In the genomic region with DNA sequence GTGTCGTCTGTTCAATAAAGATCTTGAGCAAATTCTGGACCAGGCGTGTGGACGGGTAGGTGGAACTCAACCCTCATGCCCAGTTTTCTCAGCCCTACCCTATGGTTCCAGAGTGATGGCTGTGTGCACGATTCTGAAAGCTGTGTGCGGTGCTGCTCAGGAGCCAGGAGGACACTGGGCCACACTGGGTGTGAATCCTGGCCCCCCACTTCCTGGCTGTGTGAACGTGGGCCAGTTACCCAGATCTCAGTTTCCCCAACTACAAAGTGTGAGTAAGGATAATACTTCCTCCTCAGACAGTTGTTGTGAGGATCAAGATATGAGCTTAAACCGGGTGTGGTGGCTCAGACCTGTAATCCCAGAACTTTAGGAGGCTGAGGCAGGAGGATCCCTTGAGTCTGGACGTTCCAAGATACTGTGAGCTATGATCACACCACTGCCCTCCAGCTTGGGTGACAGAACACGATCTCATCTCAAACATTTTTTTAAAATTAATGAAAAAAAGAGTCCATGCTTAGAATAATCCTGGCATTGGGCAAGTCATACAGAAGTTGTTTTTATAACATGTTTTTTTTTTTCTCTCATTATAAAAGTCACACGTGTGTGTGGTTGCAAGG, we compare ENCODE assay signal across 18 cellular contexts. TPM values are rescaled to one million over a fixed set of nuclear protein-coding genes. Genes with fewer than 3 reads are reported as not detected.
DNase-seq lines count a peak whose midpoint lies in the region; ATAC-seq, FAIRE-seq and TF ChIP-seq lines count a peak whose summit lies in the region.
"Had no signal": no experiment of that assay in that cellular context is flagged by ENCODE, and none has a peak within 500 bp of the region (broad histone marks: within the 10 kb centered on the region; RNA-seq: fewer than 3 reads in every experiment).

No MANE protein-coding gene starts in this region.

- TF ChIP-seq CTCF in GM23338 (conservative IDR thresholded peaks at IDR 0.05; ENCODE audit: low read depth in 2 of 2) (no peak), H1 (IDR thresholded peaks at IDR 0.05; ENCODE audit: control extremely low read depth in 1 of 3, insufficient read depth in 1 of 3, low read depth in 1 of 3, low read length in 3 of 3) (no peak), osteocyte (IDR thresholded peaks at IDR 0.05) (no peak)

- H3K4me3 ChIP-seq in GM23338 (no peak overlapping the region), H1 (ENCODE audit: extremely low read depth in 1 of 4, insufficient read depth in 2 of 4, low read depth in 3 of 4, low read length in 4 of 4) (no peak overlapping the region)
- H3K4me3 ChIP-seq: dorsolateral prefrontal cortex, MG63 had no signal

- no peaks in the 10 kb centered on the region for H3K36me3 Mint-ChIP-seq in GM23338 (ENCODE audit: low read depth)
- no peaks in the 10 kb centered on the region for H3K36me3 Mint-ChIP-seq in osteocyte (ENCODE audit: unreplicated experiment)
- H3K36me3 Mint-ChIP-seq: memory B cell had no signal

- H3K4me3 Mint-ChIP-seq in GM23338, result no peak overlapping the region
- H3K4me3 Mint-ChIP-seq in osteocyte (ENCODE audit: unreplicated experiment), result no peak overlapping the region
- H3K4me3 Mint-ChIP-seq: activated naive CD4-positive, alpha-beta T cell treated with anti-CD3 and anti-CD28 coated beads for 36 hours; memory B cell; stimulated activated naive CD8-positive, alpha-beta T cell treated with anti-CD3 and anti-CD28 coated beads, Interleukin-15, amount 100 ng/mL, for 72 hours; T-helper 2 cell treated with Interferon-gamma antibody and Interleukin-4, amounts not matched to agents 5 μg/mL and 100 μg/mL, for 36 hours had no signal

- H4K5ac ChIP-seq in H1 (ENCODE audit: insufficient read length, low read depth, low read length), result no peak overlapping the region

- 87% methylated on average over 10 of the region's 10 CpGs; no CpG with 5 or more reads in 1 of the 2 experiments for WGBS in H1 (ENCODE audit: extremely low coverage in 1 of 2, insufficient coverage in 1 of 2, insufficient read length in 1 of 2, insufficient replicate concordance in 2 of 2, low coverage in 1 of 2, low lambda C conversion rate in 2 of 2, missing lambda C conversion rate in 1 of 2), 2 experiments

- no peak for FAIRE-seq in H1 (lab: Jason Lieb, UNC)
- FAIRE-seq: GM12892 had no signal

- H3K14ac ChIP-seq in H1 (ENCODE audit: insufficient read length), result no peak overlapping the region

- H4K20me1 ChIP-seq in GM23338 (replicated peaks; ENCODE audit: insufficient read depth) (no peaks in the 10 kb centered on the region), H1 (replicated peaks in 1 of 2; ENCODE audit: control insufficient read depth in 1 of 2, insufficient read depth in 2 of 2, low read length in 2 of 2) (no peaks in the 10 kb centered on the region)

- H3K9ac ChIP-seq in H1 (replicated peaks in 1 of 4; ENCODE audit: extremely low read depth in 1 of 4, low read depth in 3 of 4, low read length in 3 of 4), result no peak overlapping the region

- H4K91ac ChIP-seq in H1 (replicated peaks; ENCODE audit: insufficient read length, low read length), result peak overlapping the region; percentile 84

- no peak for TF ChIP-seq RAD21 in H1 (IDR thresholded peaks at IDR 0.05 in 1 of 2, conservative IDR thresholded peaks at IDR 0.05 in 1 of 2; ENCODE audit: low read depth in 2 of 2, low read length in 2 of 2)

- H3K4me2 ChIP-seq in GM23338 (no peak overlapping the region), H1 (ENCODE audit: insufficient read depth in 1 of 2, low read depth in 2 of 2, low read length in 2 of 2) (no peak overlapping the region)

- no peak overlapping the region for H3K23ac ChIP-seq in H1 (ENCODE audit: insufficient read length)

- H2AK5ac ChIP-seq in H1 (ENCODE audit: low read depth, low read length), result no peak overlapping the region; the same call in 1 of the 2 replicates

- H3K4me1 ChIP-seq in GM23338 (ENCODE audit: insufficient read depth) (peaks cover 18% of the 10 kb centered on the region), H1 (replicated peaks in 1 of 4; ENCODE audit: control insufficient read depth in 3 of 4, insufficient read depth in 4 of 4, low read length in 3 of 4) (peaks cover 5 to 24% (median 15%) of the 10 kb centered on the region in 4 experiments)

- peaks cover 31% of the 10 kb centered on the region for H3K4me1 Mint-ChIP-seq in GM23338
- H3K4me1 Mint-ChIP-seq in osteocyte (ENCODE audit: unreplicated experiment), result peaks cover 41% of the 10 kb centered on the region
- H3K4me1 Mint-ChIP-seq: stimulated activated naive CD8-positive, alpha-beta T cell treated with anti-CD3 and anti-CD28 coated beads, Interleukin-15, amount 100 ng/mL, for 72 hours had no signal

- H2BK120ac ChIP-seq in H1 (replicated peaks; ENCODE audit: low read depth, low read length), result no peak overlapping the region

- no peak for ATAC-seq in GM23338
- no peak for ATAC-seq in GM19351 (IDR thresholded peaks at IDR 0.05; ENCODE audit: unreplicated experiment)
- ATAC-seq in HG02623 (IDR thresholded peaks at IDR 0.05; ENCODE audit: unreplicated experiment), result no peak
- ATAC-seq: stimulated activated naive CD8-positive, alpha-beta T cell treated with anti-CD3 and anti-CD28 coated beads, Interleukin-15, amount 100 ng/mL, for 72 hours had no signal

- H3K18ac ChIP-seq in H1 (ENCODE audit: extremely low read depth, low read length), result no peak overlapping the region

- H3K27ac Mint-ChIP-seq in GM23338 (no peak overlapping the region), osteocyte (ENCODE audit: unreplicated experiment) (peak overlapping the region; percentile 78)
- H3K27ac Mint-ChIP-seq: activated naive CD4-positive, alpha-beta T cell treated with anti-CD3 and anti-CD28 coated beads for 36 hours; memory B cell; stimulated activated naive CD8-positive, alpha-beta T cell treated with anti-CD3 and anti-CD28 coated beads, Interleukin-15, amount 100 ng/mL, for 72 hours; T-helper 2 cell treated with Interferon-gamma antibody and Interleukin-4, amounts not matched to agents 5 μg/mL and 100 μg/mL, for 36 hours had no signal

- H3K79me2 ChIP-seq in GM23338 (replicated peaks; ENCODE audit: insufficient read depth) (no peaks in the 10 kb centered on the region), H1 (ENCODE audit: control insufficient read depth in 1 of 2, insufficient read depth in 2 of 2, low read length in 2 of 2) (no peaks in the 10 kb centered on the region)

- H3K27me3 ChIP-seq in GM23338 (ENCODE audit: insufficient read depth), result no peaks in the 10 kb centered on the region
- no peaks in the 10 kb centered on the region for H3K27me3 ChIP-seq in H1 (replicated peaks in 1 of 4; ENCODE audit: control insufficient read depth in 3 of 4, extremely low read depth in 1 of 4, insufficient read depth in 3 of 4, low read length in 3 of 4)
- H3K27me3 ChIP-seq: dorsolateral prefrontal cortex, MG63 had no signal

- POLR2A ChIA-PET in H1 (lab: Charles Lee; ENCODE audit: partially characterized antibody), result interaction anchor here (0.6 to 3.5 kb wide), 3 partner anchors 9 to 32 kb away, joined by 5 to 15 read pairs (median 5); no protein-coding TSS in a partner anchor

- H3F3A ChIP-seq in GM23338 (replicated peaks; ENCODE audit: low read depth), result no peaks in the 10 kb centered on the region

- no peak for DNase-seq in GM23338 (ENCODE audit: low spot score)
- DNase-seq in H1 (ENCODE audit: low read depth in 1 of 2, low spot score in 2 of 2), result no peak
- DNase-seq in osteocyte (ENCODE audit: extremely low spot score, unreplicated experiment), result no peak
- no peak for DNase-seq in MV-4-11 (lab: John Stamatoyannopoulos, UW)
- DNase-seq: activated CD8-positive, alpha-beta memory T cell treated with anti-CD3 and anti-CD28 coated beads, Interleukin-2, amount 50 U/mL, for 4 hours; activated naive CD4-positive, alpha-beta T cell treated with anti-CD3 and anti-CD28 coated beads for 36 hours; NCI-H2107; stimulated activated naive CD8-positive, alpha-beta T cell treated with anti-CD3 and anti-CD28 coated beads, Interleukin-15, amount 100 ng/mL, for 72 hours had no signal

- H3K4ac ChIP-seq in H1 (replicated peaks; ENCODE audit: insufficient read length, low read depth, low read length), result no peak overlapping the region

- peak overlapping the region; percentile 88; the same call in 1 of the 2 replicates for H2BK15ac ChIP-seq in H1 (ENCODE audit: low read length)

- peak overlapping the region; percentile 72; the same call in 1 of the 2 replicates for H2BK20ac ChIP-seq in H1 (ENCODE audit: low read length)

- H3K79me1 ChIP-seq in H1 (ENCODE audit: low read depth, low read length), result no peaks in the 10 kb centered on the region

- H3K9me2 ChIP-seq in GM23338 (ENCODE audit: insufficient read depth), result no peaks in the 10 kb centered on the region

- no peak overlapping the region for H3K27ac ChIP-seq in GM23338 (ENCODE audit: low read depth)
- no peak overlapping the region for H3K27ac ChIP-seq in H1 (ENCODE audit: low read depth, low read length)

- no peaks in the 10 kb centered on the region; the same call in 1 of the 2 replicates for H3K23me2 ChIP-seq in H1 (ENCODE audit: low read depth, low read length)

- H3K9me3 Mint-ChIP-seq in GM23338 (no peaks in the 10 kb centered on the region), osteocyte (ENCODE audit: unreplicated experiment) (no peaks in the 10 kb centered on the region)
- H3K9me3 Mint-ChIP-seq: activated naive CD4-positive, alpha-beta T cell treated with anti-CD3 and anti-CD28 coated beads for 36 hours; memory B cell; stimulated activated naive CD8-positive, alpha-beta T cell treated with anti-CD3 and anti-CD28 coated beads, Interleukin-15, amount 100 ng/mL, for 72 hours; T-helper 2 cell treated with Interferon-gamma antibody and Interleukin-4, amounts not matched to agents 5 μg/mL and 100 μg/mL, for 36 hours had no signal

- 0 out of 2 replicates have a peak overlapping the region, but pooled peaks have one; percentile 31 for H4K8ac ChIP-seq in H1 (ENCODE audit: extremely low read depth, insufficient read depth, low read length)

- TF ChIP-seq EP300 in H1 (IDR thresholded peaks at IDR 0.05; ENCODE audit: borderline replicate concordance in 1 of 2, low read depth in 2 of 2, low read length in 2 of 2), result no peak

- no peak for TF ChIP-seq POLR2A in H1 (IDR thresholded peaks at IDR 0.05; ENCODE audit: control extremely low read depth in 1 of 2, low read depth in 2 of 2, low read length in 2 of 2)

- CTCF ChIA-PET in H1 (lab: Charles Lee; ENCODE audit: partially characterized antibody), result interaction anchor here (0.5 to 2.4 kb wide), 14 partner anchors 9 to 286 kb away, joined by 3 to 6 read pairs (median 3); no protein-coding TSS in a partner anchor

- H2AFZ ChIP-seq in GM23338 (peak overlapping the region; percentile 28; the same call in 1 of the 2 replicates), H1 (ENCODE audit: low read length) (no peak overlapping the region)

- H2BK5ac ChIP-seq in H1 (ENCODE audit: low read depth, low read length), result peak overlapping the region; percentile 90

- no peak overlapping the region for H3K56ac ChIP-seq in H1 (replicated peaks; ENCODE audit: insufficient read length, low read depth, low read length)

- H3K36me3 ChIP-seq in GM23338 (ENCODE audit: insufficient read depth) (no peaks in the 10 kb centered on the region), H1 (ENCODE audit: control insufficient read depth in 2 of 4, insufficient read depth in 4 of 4, low read length in 3 of 4) (no peaks in the 10 kb centered on the region)
- H3K36me3 ChIP-seq: MG63 had no signal

- H3K27me3 Mint-ChIP-seq in GM23338 (ENCODE audit: insufficient read depth, low read depth, poor library complexity) (peaks cover 4% of the 10 kb centered on the region), osteocyte (ENCODE audit: unreplicated experiment) (no peaks in the 10 kb centered on the region)
- H3K27me3 Mint-ChIP-seq: stimulated activated naive CD8-positive, alpha-beta T cell treated with anti-CD3 and anti-CD28 coated beads, Interleukin-15, amount 100 ng/mL, for 72 hours had no signal

- H3K9me3 ChIP-seq in H1 (ENCODE audit: insufficient read depth in 2 of 2, low read depth in 1 of 2, low read length in 1 of 2), result no peaks in the 10 kb centered on the region
- H3K9me3 ChIP-seq: MG63 had no signal

- H2BK12ac ChIP-seq in H1 (ENCODE audit: low read depth, low read length), result peak overlapping the region; percentile 99

RNA-seq across cellular contexts. Expression of gene MPRIP, which starts 14.7 kb away (rescaled TPM):
- 84.6 and 113 TPM in 2 replicates for total RNA-seq in GM23338 (2014; rRNA removed; shearing (Covaris generic))
- polyA plus RNA-seq in GM23338 (2016; fragmentation: Nextera tagmentation; extraction: Ambion mirVana) (36.5 and 39.3 TPM in 2 replicates), H1 (2011; rRNA removed) (48.6 and 62.8 TPM in 2 replicates)
- 145 and 146 TPM in 2 replicates for total RNA-seq in H1 (2021; fragmentation: NEBNext Ultra II Directional; extraction: Animal tissue kit (Norgen Biotek cat#: 25700))
- polyA plus RNA-seq in H1 (2011; cell fraction: cytosol; rRNA removed), result 54.0 TPM
- polyA plus RNA-seq in H1 (2011; cell fraction: nucleus; rRNA removed), result 111 TPM
- 77.7 to 92.1 TPM (median 86.1 TPM) in 4 replicates for polyA plus RNA-seq in H1 (2012, experiment 1 of 2)
- 68.9 TPM for polyA plus RNA-seq in H1 (2012, experiment 2 of 2)
- polyA plus RNA-seq in H1 (2013, experiment 1 of 2), result 55.7 TPM
- 57.6 TPM for polyA plus RNA-seq in H1 (2013, experiment 2 of 2)
- 82.0 and 97.2 TPM in 2 replicates for polyA minus RNA-seq in H1 (2011; rRNA and poly(A)+ RNA removed)
- 58.9 TPM for polyA minus RNA-seq in H1 (2011; cell fraction: cytosol; rRNA and poly(A)+ RNA removed)
- polyA minus RNA-seq in H1 (2011; cell fraction: nucleus; rRNA and poly(A)+ RNA removed), result 60.1 TPM
- 206 and 209 TPM in 2 replicates for total RNA-seq in osteocyte

RNA-seq across cellular contexts. Expression of gene TNFRSF13B, which starts 55.6 kb away (rescaled TPM):
- not detected in 2 replicates for total RNA-seq in GM23338 (2014; rRNA removed; shearing (Covaris generic))
- polyA plus RNA-seq in GM23338 (2016; fragmentation: Nextera tagmentation; extraction: Ambion mirVana) (0.16 and 0.24 TPM in 2 replicates), H1 (2011; rRNA removed) (not detected in 2 replicates)
- not detected in 2 replicates for total RNA-seq in H1 (2021; fragmentation: NEBNext Ultra II Directional; extraction: Animal tissue kit (Norgen Biotek cat#: 25700))
- not detected for polyA plus RNA-seq in H1 (2011; cell fraction: cytosol; rRNA removed)
- polyA plus RNA-seq in H1 (2011; cell fraction: nucleus; rRNA removed), result 0.10 TPM
- not detected in 4 replicates for polyA plus RNA-seq in H1 (2012, experiment 1 of 2)
- polyA plus RNA-seq in H1 (2012, experiment 2 of 2), result not detected
- polyA plus RNA-seq in H1 (2013, experiment 1 of 2), result not detected
- polyA plus RNA-seq in H1 (2013, experiment 2 of 2), result not detected
- polyA minus RNA-seq in H1 (2011; rRNA and poly(A)+ RNA removed), result not detected in 2 replicates
- polyA minus RNA-seq in H1 (2011; cell fraction: cytosol; rRNA and poly(A)+ RNA removed), result not detected
- polyA minus RNA-seq in H1 (2011; cell fraction: nucleus; rRNA and poly(A)+ RNA removed), result 0.30 TPM
- not detected in 2 replicates for total RNA-seq in osteocyte
- total RNA-seq: activated naive CD4-positive, alpha-beta T cell treated with anti-CD3 and anti-CD28 coated beads for 36 hours; fibroblast of villous mesenchyme; HT1080 had no signal
- polyA plus RNA-seq: AG04450 had no signal
